In the genomic region with DNA sequence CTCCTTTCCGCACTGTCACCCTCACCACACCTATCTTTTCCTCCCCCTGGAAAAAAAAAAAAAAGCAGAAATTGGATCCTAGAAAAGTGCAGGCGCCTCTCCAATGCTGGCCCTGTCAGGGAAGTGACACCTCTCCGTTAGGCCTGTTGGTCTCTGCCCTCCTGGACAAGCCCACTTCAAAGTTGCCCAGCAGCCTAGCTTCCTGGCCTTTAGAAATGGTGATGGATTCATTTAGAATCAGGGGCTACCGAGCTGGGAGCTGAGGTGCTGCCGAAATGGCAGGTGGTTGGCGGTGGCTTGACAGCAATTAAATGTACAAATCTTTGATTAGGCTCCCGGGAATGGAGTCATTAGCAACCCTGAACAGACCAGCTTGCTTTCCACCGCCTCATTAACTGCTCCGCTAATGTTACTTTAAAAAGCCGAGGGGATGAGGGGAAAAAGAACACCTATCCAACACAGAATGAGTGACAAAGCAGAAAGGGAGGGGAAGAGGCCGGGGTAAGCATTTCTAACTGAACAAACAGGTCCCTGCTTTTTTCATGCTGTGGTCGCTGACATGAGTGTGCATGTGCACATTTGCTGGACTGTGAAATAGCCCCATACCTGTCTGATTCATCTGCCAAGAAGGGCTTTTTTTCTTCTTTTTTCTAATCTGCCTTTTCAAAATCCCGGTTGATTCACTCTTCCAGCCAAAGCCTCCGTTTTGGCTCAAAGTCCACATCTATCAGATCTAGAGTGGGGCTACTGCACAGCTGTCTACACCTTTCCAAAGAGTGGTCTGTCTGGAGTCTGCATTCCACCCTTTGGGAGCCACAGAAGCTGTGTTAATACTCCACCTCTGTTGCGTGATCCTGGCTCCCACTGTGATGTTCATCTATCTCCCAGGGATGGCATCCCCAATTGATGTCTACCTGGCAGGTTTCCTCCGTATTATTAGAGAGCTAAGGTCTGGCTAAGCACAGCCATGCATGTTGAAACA, we compare ENCODE assay signal across 14 cellular contexts.
DNase-seq lines count a peak whose midpoint lies in the region; ATAC-seq, FAIRE-seq and TF ChIP-seq lines count a peak whose summit lies in the region.
"Had no signal": no experiment of that assay in that cellular context is flagged by ENCODE, and none has a peak within 500 bp of the region (broad histone marks: within the 10 kb centered on the region; RNA-seq: fewer than 3 reads in every experiment).

No MANE protein-coding gene starts in this region.

- TF ChIP-seq CTCF in bronchial epithelial cell (IDR thresholded peaks at IDR 0.05; ENCODE audit: insufficient read depth, low read length, severe bottlenecking) (no peak), liver (IDR thresholded peaks at IDR 0.05; ENCODE audit: low read depth, low read length, missing input control) (no peak), GM13977 (IDR thresholded peaks at IDR 0.05; ENCODE audit: extremely low read depth, insufficient read depth, missing control alignments) (no peak), adrenal gland (IDR thresholded peaks at IDR 0.05) (no peak)

- H3K9ac ChIP-seq in liver (ENCODE audit: low read depth in 1 of 2, low read length in 2 of 2): no peak overlapping the region

- H3K4me3 ChIP-seq in bronchial epithelial cell (ENCODE audit: low read depth, low read length) (no peak overlapping the region), liver (ENCODE audit: low read depth in 1 of 3, low read length in 3 of 3) (no peak overlapping the region), adrenal gland (no peak overlapping the region)

- TF ChIP-seq POLR2A in adrenal gland (IDR thresholded peaks at IDR 0.05): no peak

- DNase-seq in DMS79 (lab: John Stamatoyannopoulos, UW) (peak; percentile 43), NCI-H1694 treated with DMSO at 0.1 percent for 48 hours (lab: John Stamatoyannopoulos, UW) (peak; percentile 97), bronchial epithelial cell (ENCODE audit: low read depth) (peak; percentile 63), putamen (ENCODE audit: low spot score) (no peak), GM13977 (ENCODE audit: low spot score) (no peak), adrenal gland (no peak)
- DNase-seq: aorta, cortex of kidney, midbrain, NCI-H2227 treated with DMSO at 0.1 percent for 48 hours, RPMI8226, WERI-Rb-1 had no signal

- H3K9me3 ChIP-seq in liver (ENCODE audit: control insufficient read depth in 4 of 4, low read length in 3 of 4) (no peaks in the 10 kb centered on the region), adrenal gland (replicated peaks in 1 of 3) (no peaks in the 10 kb centered on the region)

- H3K27me3 ChIP-seq in bronchial epithelial cell (ENCODE audit: control insufficient read depth, insufficient read depth, low read length) (no peaks in the 10 kb centered on the region), liver (ENCODE audit: control insufficient read depth in 4 of 4, insufficient read depth in 4 of 4, low read length in 3 of 4) (no peaks in the 10 kb centered on the region), adrenal gland (no peaks in the 10 kb centered on the region)

- H3K4me1 ChIP-seq in liver (ENCODE audit: control insufficient read depth in 4 of 4, insufficient read depth in 4 of 4, low read length in 3 of 4) (peaks cover 0 to 4% (median 0%) of the 10 kb centered on the region in 4 donors), adrenal gland (replicated peaks in 1 of 2) (peaks cover 0 to 2% of the 10 kb centered on the region in 2 donors)

- no peak for FAIRE-seq in bronchial epithelial cell (lab: Jason Lieb, UNC)

- in situ Hi-C loops in GM13977 (cut with MboI; ENCODE audit: low pct_unique_long_range_greater_than_20kb, low sequenced_read_pairs, unreplicated experiment): no loop called here

- H3K27ac ChIP-seq in liver (ENCODE audit: low read depth in 1 of 2, low read length in 2 of 2): no peak overlapping the region
- H3K27ac ChIP-seq in adrenal gland: no peak overlapping the region
- H3K27ac ChIP-seq: WERI-Rb-1 had no signal

- WGBS in liver: 76% methylated on average over 16 of the region's 16 CpGs
- WGBS in adrenal gland, 4 donors: 79 to 84% (median 81%) methylated on average over 15 to 16 of the region's 16 CpGs

- intact Hi-C loops in adrenal gland (cut with DNase I): no loop called here

- no peak for ATAC-seq in HG03039 (IDR thresholded peaks at IDR 0.05; ENCODE audit: unreplicated experiment)

- H3K36me3 ChIP-seq in bronchial epithelial cell (ENCODE audit: control insufficient read depth, insufficient read depth, low read length): no peaks in the 10 kb centered on the region
- H3K36me3 ChIP-seq in liver (ENCODE audit: control insufficient read depth in 4 of 4, insufficient read depth in 3 of 4, low read depth in 1 of 4, low read length in 3 of 4): no peaks in the 10 kb centered on the region
- no peaks in the 10 kb centered on the region for H3K36me3 ChIP-seq in adrenal gland (replicated peaks in 1 of 2)
- H3K36me3 ChIP-seq: WERI-Rb-1 had no signal

- no peak for TF ChIP-seq RAD21 in liver (IDR thresholded peaks at IDR 0.05)

TF ChIP-seq in liver, 16 proteins besides CTCF, POLR2A, EP300 and RAD21:
- TF ChIP-seq, protein P1, sequence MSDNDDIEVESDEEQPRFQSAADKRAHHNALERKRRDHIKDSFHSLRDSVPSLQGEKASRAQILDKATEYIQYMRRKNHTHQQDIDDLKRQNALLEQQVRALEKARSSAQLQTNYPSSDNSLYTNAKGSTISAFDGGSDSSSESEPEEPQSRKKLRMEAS (IDR thresholded peaks at IDR 0.05): no peak
- TF ChIP-seq YY1 (IDR thresholded peaks at IDR 0.05): no peak
- no peak for TF ChIP-seq FOXA1 (IDR thresholded peaks at IDR 0.05)
- TF ChIP-seq HNF4A (conservative IDR thresholded peaks at IDR 0.05): peak; percentile 4 to 7

Comparison
In these comparisons a context has a peak if more than half of its experiments do, and no peak if none do; other contexts are left out.
1. DNase-seq: peak in DMS79 (single experiment), NCI-H1694 treated with DMSO at 0.1 percent for 48 hours (single experiment) and bronchial epithelial cell (single experiment); none in putamen (single experiment), GM13977 (single experiment) and adrenal gland (0 of 7).